Comparison of ENCODE assay signal across 9 cellular contexts in the genomic region with DNA sequence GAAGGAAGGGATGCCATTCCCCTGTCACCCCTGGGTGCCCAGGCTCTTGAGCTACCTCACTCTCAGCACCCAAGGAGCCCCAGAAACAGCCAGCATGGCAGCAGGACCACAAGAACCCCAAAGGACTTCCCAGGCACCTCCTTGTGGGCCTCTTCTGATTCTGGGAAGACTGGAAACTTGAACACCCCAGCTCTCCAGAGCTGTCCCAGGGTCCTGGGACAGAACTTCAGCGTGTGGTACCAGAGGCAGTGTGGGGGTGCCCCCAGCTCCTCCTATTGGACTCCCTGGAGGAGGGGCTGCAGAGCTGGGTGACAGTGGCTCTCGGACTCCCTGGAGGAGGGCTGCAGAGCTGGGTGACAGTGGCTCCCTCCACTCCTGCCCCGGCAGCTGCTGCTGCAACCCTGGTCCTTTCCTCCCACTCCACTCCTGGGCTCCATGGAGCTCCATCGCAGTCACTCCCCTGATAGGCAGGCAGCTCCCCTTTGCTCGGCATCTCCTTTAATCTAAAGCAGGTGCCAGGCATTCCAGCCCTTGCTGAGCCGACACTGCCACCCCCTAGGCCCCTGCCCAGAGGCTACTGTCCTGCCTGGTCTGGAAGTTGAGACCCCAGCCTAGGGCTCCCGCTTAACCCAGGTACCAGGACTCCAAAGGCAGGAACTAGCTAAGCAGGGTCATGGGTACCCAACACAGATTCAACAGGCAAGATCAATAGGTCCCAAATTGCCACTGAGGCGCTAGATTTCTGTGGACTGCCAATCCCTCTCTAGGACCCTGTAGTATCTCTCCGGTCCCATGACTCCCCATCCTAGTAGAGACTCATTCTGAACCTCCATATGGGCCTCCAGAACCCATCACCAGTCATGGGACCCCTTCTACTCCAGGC. TPM values are rescaled to one million over a fixed set of nuclear protein-coding genes. Genes with fewer than 3 reads are reported as not detected.
DNase-seq lines count a peak whose midpoint lies in the region; ATAC-seq, FAIRE-seq and TF ChIP-seq lines count a peak whose summit lies in the region.
"Had no signal": no experiment of that assay in that cellular context is flagged by ENCODE, and none has a peak within 500 bp of the region (broad histone marks: within the 10 kb centered on the region; RNA-seq: fewer than 3 reads in every experiment).

No MANE protein-coding gene starts in this region.

- H3K4me1 ChIP-seq in right cardiac atrium (ENCODE audit: control insufficient read depth, insufficient read depth, low read length) = peaks cover 18% of the 10 kb centered on the region

- no peak for FAIRE-seq in GM12892 (lab: Jason Lieb, UNC)

- WGBS in right cardiac atrium = 35% methylated on average over 9 of the region's 9 CpGs

- no peak for TF ChIP-seq POLR2A in GM12892 (IDR thresholded peaks at IDR 0.05; ENCODE audit: low read depth, low read length)

- H3K36me3 Mint-ChIP-seq in activated naive CD4-positive, alpha-beta T cell treated with anti-CD3 and anti-CD28 coated beads, Interleukin-2, amount 50 U/mL, for 72 hours = peaks cover 9 to 13% of the 10 kb centered on the region in 2 donors

- DNase-seq in GM12865 (ENCODE audit: low read depth) (no peak), right cardiac atrium (peak in 2 of 3 donors; percentile 56 to 61), NCI-H1417 (lab: John Stamatoyannopoulos, UW) (no peak), DMS53 (lab: John Stamatoyannopoulos, UW) (no peak), GM12892 (ENCODE audit: insufficient read length) (no peak)
- no peak for DNase-seq in activated naive CD4-positive, alpha-beta T cell treated with anti-CD3 and anti-CD28 coated beads, Interleukin-2, amount 50 U/mL, for 72 hours (ENCODE audit: low spot score in 2 of 2)

- peak overlapping the region; percentile 63 to 78 for H3K27ac Mint-ChIP-seq in activated naive CD4-positive, alpha-beta T cell treated with anti-CD3 and anti-CD28 coated beads, Interleukin-2, amount 50 U/mL, for 72 hours

- H3K9me3 Mint-ChIP-seq in activated naive CD4-positive, alpha-beta T cell treated with anti-CD3 and anti-CD28 coated beads, Interleukin-2, amount 50 U/mL, for 72 hours = no peaks in the 10 kb centered on the region

- H3K27me3 ChIP-seq in right cardiac atrium (ENCODE audit: control insufficient read depth, insufficient read depth) = no peaks in the 10 kb centered on the region

- H3K4me3 ChIP-seq in GM12865 (ENCODE audit: low read depth, low read length) = peak overlapping the region; percentile 89
- H3K4me3 ChIP-seq in right cardiac atrium (ENCODE audit: low read length) = peak overlapping the region; percentile 64
- H3K4me3 ChIP-seq in skin epidermis = peak overlapping the region; percentile 60 to 96 (median 85)

- intact Hi-C loops in right cardiac atrium (cut with DNase I) = loop anchor here in 1 of 4 donors (2.0 kb wide), 1 partner anchor 14 kb away; no protein-coding TSS in a partner anchor

- ATAC-seq in activated naive CD4-positive, alpha-beta T cell treated with anti-CD3 and anti-CD28 coated beads, Interleukin-2, amount 50 U/mL, for 72 hours = no peak
- ATAC-seq in right cardiac atrium (no peak), GM18498 (IDR thresholded peaks at IDR 0.05; ENCODE audit: unreplicated experiment) (no peak)

- TF ChIP-seq CTCF in GM12865 (IDR thresholded peaks at IDR 0.05; ENCODE audit: insufficient read depth, low read depth, low read length, missing control alignments) = no peak

- H3K27ac ChIP-seq in right cardiac atrium (ENCODE audit: low read length) (peak overlapping the region; percentile 90), skin epidermis (peak overlapping the region; percentile 16 to 100 (median 95))

- no peaks in the 10 kb centered on the region for H3K9me3 ChIP-seq in right cardiac atrium (ENCODE audit: control insufficient read depth, low read length)

RNA-seq across cellular contexts. Expression of a gene that starts 2.7 kb away (rescaled TPM):
- 10 to 100 TPM; 46.6 to 57.4 TPM for total RNA-seq in activated naive CD4-positive, alpha-beta T cell treated with anti-CD3 and anti-CD28 coated beads, Interleukin-2, amount 50 U/mL, for 72 hours
- total RNA-seq in right cardiac atrium = 10 to 100 TPM; 44.0 to 76.7 (median 54.6) TPM
- 29.9 TPM for polyA plus RNA-seq in right cardiac atrium
- 3.1 TPM for polyA plus RNA-seq in GM12892 (2012; ENCODE audit: missing spikeins)

RNA-seq across cellular contexts. Expression of a gene that starts 33.1 kb away (rescaled TPM):
- 1 to 10 TPM in 1 of 2 donors, under 1 TPM in 1; 0.80 to 2.0 TPM for total RNA-seq in activated naive CD4-positive, alpha-beta T cell treated with anti-CD3 and anti-CD28 coated beads, Interleukin-2, amount 50 U/mL, for 72 hours
- total RNA-seq in right cardiac atrium = not detected
- not detected for polyA plus RNA-seq in right cardiac atrium
- 1.5 TPM for polyA plus RNA-seq in GM12892 (2012; ENCODE audit: missing spikeins)
- total RNA-seq: T-helper 1 cell treated with Interleukin-12 subunit alpha and Interleukin-12 subunit beta and Interleukin-4 antibody, amounts not matched to agents 30 ng/mL and 1 ng/mL, for 36 hours had no signal

RNA-seq across cellular contexts. Expression of a gene that starts 39.3 kb away (rescaled TPM):
- total RNA-seq in activated naive CD4-positive, alpha-beta T cell treated with anti-CD3 and anti-CD28 coated beads, Interleukin-2, amount 50 U/mL, for 72 hours = 10 to 100 TPM in 1 of 2 donors, 1 to 10 TPM in 1; 9.3 to 25.9 TPM
- total RNA-seq in right cardiac atrium = not detected
- polyA plus RNA-seq in right cardiac atrium = 0.34 TPM
- 2.1 TPM for polyA plus RNA-seq in GM12892 (2012; ENCODE audit: missing spikeins)

RNA-seq across cellular contexts. Expression of a gene that starts 48.6 kb away (rescaled TPM):
- total RNA-seq in activated naive CD4-positive, alpha-beta T cell treated with anti-CD3 and anti-CD28 coated beads, Interleukin-2, amount 50 U/mL, for 72 hours = not detected
- not detected for total RNA-seq in right cardiac atrium
- polyA plus RNA-seq in right cardiac atrium = not detected
- not detected for polyA plus RNA-seq in GM12892 (2012; ENCODE audit: missing spikeins)
- total RNA-seq: T-helper 1 cell treated with Interleukin-12 subunit alpha and Interleukin-12 subunit beta and Interleukin-4 antibody, amounts not matched to agents 30 ng/mL and 1 ng/mL, for 36 hours had no signal

Comparison
In these comparisons a context has a peak if more than half of its experiments do, and no peak if none do; other contexts are left out.
1. DNase-seq: peak in right cardiac atrium (2 of 3); none in GM12865 (single experiment), activated naive CD4-positive, alpha-beta T cell treated with anti-CD3 and anti-CD28 coated beads, Interleukin-2, amount 50 U/mL, for 72 hours (0 of 2), NCI-H1417 (0 of 3), DMS53 (single experiment) and GM12892 (single experiment).
2. RNA of a gene that starts 39.3 kb away (total RNA-seq): 9.3 to 25.9 TPM in activated naive CD4-positive, alpha-beta T cell treated with anti-CD3 and anti-CD28 coated beads, Interleukin-2, amount 50 U/mL, for 72 hours; not detected in right cardiac atrium; every median in the first group is over 10 times any median in the second.
3. Peak in every context shown above with its lines, with median percentiles within 50 percentile points of each other: H3K4me3 ChIP-seq.